In the genomic region with DNA sequence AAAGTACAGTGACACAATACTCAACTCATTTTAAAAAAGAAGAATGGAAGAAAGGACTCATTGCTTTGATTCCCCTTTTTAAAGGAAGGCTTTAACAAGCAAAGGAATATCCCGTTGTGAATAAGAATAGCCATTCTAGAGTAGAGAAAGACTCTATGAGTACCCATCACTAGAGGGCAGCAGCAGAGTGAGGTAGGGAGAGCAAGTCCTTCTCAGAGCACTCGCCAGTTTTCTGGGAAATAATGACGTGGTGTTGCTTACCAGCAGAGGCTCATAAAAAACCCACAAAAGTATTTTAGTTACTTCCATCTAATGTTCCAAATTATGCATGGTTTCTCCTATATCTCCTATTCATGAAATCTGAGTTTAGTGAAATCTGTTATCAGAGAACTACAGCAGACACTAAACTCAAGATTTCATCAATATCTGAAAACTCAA, we compare ENCODE assay signal across 1 cellular context.
TF ChIP-seq lines count a peak whose summit lies in the region.

No MANE protein-coding gene starts in this region.

TF ChIP-seq in K562, 482 proteins besides CTCF, POLR2A, EP300 and RAD21 (continued from another document):
- TF ChIP-seq HCFC1 (IDR thresholded peaks at IDR 0.05; ENCODE audit: low read depth, low read length) (no peak), ZNF239 (CRISPR knock-in tag; IDR thresholded peaks at IDR 0.05) (peak; percentile 85), PYGO2 (tag; IDR thresholded peaks at IDR 0.05) (no peak; the same call in 1 of the 2 replicates), FOXK2 (conservative IDR thresholded peaks at IDR 0.05 in 1 of 2, IDR thresholded peaks at IDR 0.05 in 1 of 2; ENCODE audit: low read depth in 2 of 2) (peak in 1 of 2 experiments; percentile 41; a peak in 2 of 4 replicates), MAZ (CRISPR knock-in tag; conservative IDR thresholded peaks at IDR 0.05 in 1 of 2, IDR thresholded peaks at IDR 0.05 in 1 of 2) (peak in 1 of 2 experiments; percentile 42; a peak in 1 of 4 replicates), CXXC5 (CRISPR knock-in tag; IDR thresholded peaks at IDR 0.05) (peak; percentile 45; the same call in 1 of the 2 replicates), GATAD2A (IDR thresholded peaks at IDR 0.05) (no peak), L3MBTL2 (IDR thresholded peaks at IDR 0.05) (no peak), CC2D1A (IDR thresholded peaks at IDR 0.05) (0 out of 2 replicates have a peak, but pooled peaks have one; percentile 43), STAG1 (CRISPR knock-in tag; IDR thresholded peaks at IDR 0.05; ENCODE audit: borderline replicate concordance) (no peak; the same call in 1 of the 2 replicates), TCF3 (CRISPR knock-in tag; IDR thresholded peaks at IDR 0.05) (peak; percentile 15; the same call in 1 of the 2 replicates), STAT5A (IDR thresholded peaks at IDR 0.05; ENCODE audit: borderline replicate concordance, low read length) (peak; percentile 85), ZNF197 (CRISPR knock-in tag; IDR thresholded peaks at IDR 0.05; ENCODE audit: low read depth) (peak; percentile 56; the same call in 1 of the 2 replicates), TEAD4 (IDR thresholded peaks at IDR 0.05; ENCODE audit: low read length) (peak; percentile 6; the same call in 1 of the 2 replicates), TEAD4 (CRISPR knock-in tag; IDR thresholded peaks at IDR 0.05; ENCODE audit: borderline replicate concordance) (no peak), NUFIP1 (IDR thresholded peaks at IDR 0.05; ENCODE audit: partially characterized antibody) (no peak), ATF1 (CRISPR knock-in tag; IDR thresholded peaks at IDR 0.05) (no peak), ATF1 (tag; IDR thresholded peaks at IDR 0.05) (peak; percentile 83), SMAD4 (CRISPR knock-in tag; conservative IDR thresholded peaks at IDR 0.05) (0 out of 2 replicates have a peak, but pooled peaks have one; percentile 41), ZNF24 (IDR thresholded peaks at IDR 0.05) (0 out of 2 replicates have a peak, but pooled peaks have one; percentile 9), HNRNPL (IDR thresholded peaks at IDR 0.05; ENCODE audit: low read depth, low read length) (no peak), NCOA2 (IDR thresholded peaks at IDR 0.05; ENCODE audit: partially characterized antibody in 2 of 2) (no peak), PHF8 (IDR thresholded peaks at IDR 0.05; ENCODE audit: borderline replicate concordance, low read length) (no peak), ARID2 (IDR thresholded peaks at IDR 0.05) (peak; percentile 61; the same call in 1 of the 2 replicates), CHCHD3 (CRISPR knock-in tag; IDR thresholded peaks at IDR 0.05) (no peak), HDAC1 (IDR thresholded peaks at IDR 0.05) (no peak), CREBBP (IDR thresholded peaks at IDR 0.05; ENCODE audit: low read depth, low read length) (no peak), SOX6 (IDR thresholded peaks at IDR 0.05) (0 out of 2 replicates have a peak, but pooled peaks have one; percentile 22), ZNF444 (CRISPR knock-in tag; IDR thresholded peaks at IDR 0.05) (no peak), BRD9 (IDR thresholded peaks at IDR 0.05; ENCODE audit: low read depth, partially characterized antibody) (peak; percentile 48), ZNF785 (CRISPR knock-in tag; IDR thresholded peaks at IDR 0.05) (no peak), ESRRA (IDR thresholded peaks at IDR 0.05; ENCODE audit: borderline replicate concordance, low read depth) (peak; percentile 12; the same call in 1 of the 2 replicates), HMGN3 (IDR thresholded peaks at IDR 0.05; ENCODE audit: borderline replicate concordance, extremely low read depth, insufficient read length, low read depth, low read length) (no peak), ATF7 (IDR thresholded peaks at IDR 0.05) (peak; percentile 93), NR2C1 (IDR thresholded peaks at IDR 0.05) (no peak), NR2C1 (tag; IDR thresholded peaks at IDR 0.05) (no peak), EP400 (IDR thresholded peaks at IDR 0.05) (peak; percentile 22), CREM (IDR thresholded peaks at IDR 0.05; ENCODE audit: low read depth) (peak; percentile 82), ZNF589 (CRISPR knock-in tag; IDR thresholded peaks at IDR 0.05; ENCODE audit: low read depth) (peak; percentile 47; the same call in 1 of the 2 replicates), TBL1XR1 (IDR thresholded peaks at IDR 0.05; ENCODE audit: low read length in 2 of 2) (peak in 1 of 2 experiments; percentile 42; a peak in 1 of 4 replicates), RBM14 (IDR thresholded peaks at IDR 0.05; ENCODE audit: borderline replicate concordance, insufficient read depth, low read depth, low read length) (no peak)
- TF ChIP-seq, protein P1, sequence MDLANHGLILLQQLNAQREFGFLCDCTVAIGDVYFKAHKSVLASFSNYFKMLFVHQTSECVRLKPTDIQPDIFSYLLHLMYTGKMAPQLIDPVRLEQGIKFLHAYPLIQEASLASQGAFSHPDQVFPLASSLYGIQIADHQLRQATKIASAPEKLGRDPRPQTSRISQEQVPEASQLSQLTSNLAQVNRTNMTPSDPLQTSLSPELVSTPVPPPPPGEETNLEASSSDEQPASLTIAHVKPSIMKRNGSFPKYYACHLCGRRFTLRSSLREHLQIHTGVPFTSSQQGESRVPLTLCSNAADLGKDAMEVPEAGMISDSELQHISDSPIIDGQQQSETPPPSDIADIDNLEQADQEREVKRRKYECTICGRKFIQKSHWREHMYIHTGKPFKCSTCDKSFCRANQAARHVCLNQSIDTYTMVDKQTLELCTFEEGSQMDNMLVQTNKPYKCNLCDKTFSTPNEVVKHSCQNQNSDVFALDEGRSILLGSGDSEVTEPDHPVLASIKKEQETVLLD (IDR thresholded peaks at IDR 0.05): no peak
- TF ChIP-seq, protein P2, sequence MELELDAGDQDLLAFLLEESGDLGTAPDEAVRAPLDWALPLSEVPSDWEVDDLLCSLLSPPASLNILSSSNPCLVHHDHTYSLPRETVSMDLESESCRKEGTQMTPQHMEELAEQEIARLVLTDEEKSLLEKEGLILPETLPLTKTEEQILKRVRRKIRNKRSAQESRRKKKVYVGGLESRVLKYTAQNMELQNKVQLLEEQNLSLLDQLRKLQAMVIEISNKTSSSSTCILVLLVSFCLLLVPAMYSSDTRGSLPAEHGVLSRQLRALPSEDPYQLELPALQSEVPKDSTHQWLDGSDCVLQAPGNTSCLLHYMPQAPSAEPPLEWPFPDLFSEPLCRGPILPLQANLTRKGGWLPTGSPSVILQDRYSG (tag; conservative IDR thresholded peaks at IDR 0.05; ENCODE audit: low read depth): peak; percentile 55; the same call in 1 of the 2 replicates
- TF ChIP-seq, protein P3, sequence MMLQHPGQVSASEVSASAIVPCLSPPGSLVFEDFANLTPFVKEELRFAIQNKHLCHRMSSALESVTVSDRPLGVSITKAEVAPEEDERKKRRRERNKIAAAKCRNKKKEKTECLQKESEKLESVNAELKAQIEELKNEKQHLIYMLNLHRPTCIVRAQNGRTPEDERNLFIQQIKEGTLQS (IDR thresholded peaks at IDR 0.05): peak; percentile 11; the same call in 1 of the 2 replicates
- TF ChIP-seq, protein P3 (CRISPR knock-in tag; conservative IDR thresholded peaks at IDR 0.05): no peak
- TF ChIP-seq, protein P4, sequence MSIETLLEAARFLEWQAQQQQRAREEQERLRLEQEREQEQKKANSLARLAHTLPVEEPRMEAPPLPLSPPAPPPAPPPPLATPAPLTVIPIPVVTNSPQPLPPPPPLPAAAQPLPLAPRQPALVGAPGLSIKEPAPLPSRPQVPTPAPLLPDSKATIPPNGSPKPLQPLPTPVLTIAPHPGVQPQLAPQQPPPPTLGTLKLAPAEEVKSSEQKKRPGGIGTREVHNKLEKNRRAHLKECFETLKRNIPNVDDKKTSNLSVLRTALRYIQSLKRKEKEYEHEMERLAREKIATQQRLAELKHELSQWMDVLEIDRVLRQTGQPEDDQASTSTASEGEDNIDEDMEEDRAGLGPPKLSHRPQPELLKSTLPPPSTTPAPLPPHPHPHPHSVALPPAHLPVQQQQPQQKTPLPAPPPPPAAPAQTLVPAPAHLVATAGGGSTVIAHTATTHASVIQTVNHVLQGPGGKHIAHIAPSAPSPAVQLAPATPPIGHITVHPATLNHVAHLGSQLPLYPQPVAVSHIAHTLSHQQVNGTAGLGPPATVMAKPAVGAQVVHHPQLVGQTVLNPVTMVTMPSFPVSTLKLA (conservative IDR thresholded peaks at IDR 0.05): peak in 1 of 2 experiments; percentile 35; a peak in 1 of 4 replicates
- TF ChIP-seq, protein P5, sequence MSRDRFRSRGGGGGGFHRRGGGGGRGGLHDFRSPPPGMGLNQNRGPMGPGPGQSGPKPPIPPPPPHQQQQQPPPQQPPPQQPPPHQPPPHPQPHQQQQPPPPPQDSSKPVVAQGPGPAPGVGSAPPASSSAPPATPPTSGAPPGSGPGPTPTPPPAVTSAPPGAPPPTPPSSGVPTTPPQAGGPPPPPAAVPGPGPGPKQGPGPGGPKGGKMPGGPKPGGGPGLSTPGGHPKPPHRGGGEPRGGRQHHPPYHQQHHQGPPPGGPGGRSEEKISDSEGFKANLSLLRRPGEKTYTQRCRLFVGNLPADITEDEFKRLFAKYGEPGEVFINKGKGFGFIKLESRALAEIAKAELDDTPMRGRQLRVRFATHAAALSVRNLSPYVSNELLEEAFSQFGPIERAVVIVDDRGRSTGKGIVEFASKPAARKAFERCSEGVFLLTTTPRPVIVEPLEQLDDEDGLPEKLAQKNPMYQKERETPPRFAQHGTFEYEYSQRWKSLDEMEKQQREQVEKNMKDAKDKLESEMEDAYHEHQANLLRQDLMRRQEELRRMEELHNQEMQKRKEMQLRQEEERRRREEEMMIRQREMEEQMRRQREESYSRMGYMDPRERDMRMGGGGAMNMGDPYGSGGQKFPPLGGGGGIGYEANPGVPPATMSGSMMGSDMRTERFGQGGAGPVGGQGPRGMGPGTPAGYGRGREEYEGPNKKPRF (IDR thresholded peaks at IDR 0.05; ENCODE audit: low read depth, low read length): no peak
- TF ChIP-seq, protein P6, sequence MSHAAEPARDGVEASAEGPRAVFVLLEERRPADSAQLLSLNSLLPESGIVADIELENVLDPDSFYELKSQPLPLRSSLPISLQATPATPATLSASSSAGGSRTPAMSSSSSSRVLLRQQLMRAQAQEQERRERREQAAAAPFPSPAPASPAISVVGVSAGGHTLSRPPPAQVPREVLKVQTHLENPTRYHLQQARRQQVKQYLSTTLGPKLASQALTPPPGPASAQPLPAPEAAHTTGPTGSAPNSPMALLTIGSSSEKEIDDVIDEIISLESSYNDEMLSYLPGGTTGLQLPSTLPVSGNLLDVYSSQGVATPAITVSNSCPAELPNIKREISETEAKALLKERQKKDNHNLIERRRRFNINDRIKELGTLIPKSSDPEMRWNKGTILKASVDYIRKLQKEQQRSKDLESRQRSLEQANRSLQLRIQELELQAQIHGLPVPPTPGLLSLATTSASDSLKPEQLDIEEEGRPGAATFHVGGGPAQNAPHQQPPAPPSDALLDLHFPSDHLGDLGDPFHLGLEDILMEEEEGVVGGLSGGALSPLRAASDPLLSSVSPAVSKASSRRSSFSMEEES (CRISPR knock-in tag; IDR thresholded peaks at IDR 0.05): no peak
- TF ChIP-seq, protein P7, sequence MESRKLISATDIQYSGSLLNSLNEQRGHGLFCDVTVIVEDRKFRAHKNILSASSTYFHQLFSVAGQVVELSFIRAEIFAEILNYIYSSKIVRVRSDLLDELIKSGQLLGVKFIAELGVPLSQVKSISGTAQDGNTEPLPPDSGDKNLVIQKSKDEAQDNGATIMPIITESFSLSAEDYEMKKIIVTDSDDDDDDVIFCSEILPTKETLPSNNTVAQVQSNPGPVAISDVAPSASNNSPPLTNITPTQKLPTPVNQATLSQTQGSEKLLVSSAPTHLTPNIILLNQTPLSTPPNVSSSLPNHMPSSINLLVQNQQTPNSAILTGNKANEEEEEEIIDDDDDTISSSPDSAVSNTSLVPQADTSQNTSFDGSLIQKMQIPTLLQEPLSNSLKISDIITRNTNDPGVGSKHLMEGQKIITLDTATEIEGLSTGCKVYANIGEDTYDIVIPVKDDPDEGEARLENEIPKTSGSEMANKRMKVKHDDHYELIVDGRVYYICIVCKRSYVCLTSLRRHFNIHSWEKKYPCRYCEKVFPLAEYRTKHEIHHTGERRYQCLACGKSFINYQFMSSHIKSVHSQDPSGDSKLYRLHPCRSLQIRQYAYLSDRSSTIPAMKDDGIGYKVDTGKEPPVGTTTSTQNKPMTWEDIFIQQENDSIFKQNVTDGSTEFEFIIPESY (CRISPR knock-in tag; IDR thresholded peaks at IDR 0.05): no peak
- TF ChIP-seq, protein P8, sequence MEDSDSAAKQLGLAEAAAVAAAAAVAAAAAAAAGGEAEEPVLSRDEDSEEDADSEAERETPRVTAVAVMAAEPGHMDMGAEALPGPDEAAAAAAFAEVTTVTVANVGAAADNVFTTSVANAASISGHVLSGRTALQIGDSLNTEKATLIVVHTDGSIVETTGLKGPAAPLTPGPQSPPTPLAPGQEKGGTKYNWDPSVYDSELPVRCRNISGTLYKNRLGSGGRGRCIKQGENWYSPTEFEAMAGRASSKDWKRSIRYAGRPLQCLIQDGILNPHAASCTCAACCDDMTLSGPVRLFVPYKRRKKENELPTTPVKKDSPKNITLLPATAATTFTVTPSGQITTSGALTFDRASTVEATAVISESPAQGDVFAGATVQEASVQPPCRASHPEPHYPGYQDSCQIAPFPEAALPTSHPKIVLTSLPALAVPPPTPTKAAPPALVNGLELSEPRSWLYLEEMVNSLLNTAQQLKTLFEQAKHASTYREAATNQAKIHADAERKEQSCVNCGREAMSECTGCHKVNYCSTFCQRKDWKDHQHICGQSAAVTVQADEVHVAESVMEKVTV (CRISPR knock-in tag; IDR thresholded peaks at IDR 0.05): peak; percentile 87
- TF ChIP-seq, protein P9, sequence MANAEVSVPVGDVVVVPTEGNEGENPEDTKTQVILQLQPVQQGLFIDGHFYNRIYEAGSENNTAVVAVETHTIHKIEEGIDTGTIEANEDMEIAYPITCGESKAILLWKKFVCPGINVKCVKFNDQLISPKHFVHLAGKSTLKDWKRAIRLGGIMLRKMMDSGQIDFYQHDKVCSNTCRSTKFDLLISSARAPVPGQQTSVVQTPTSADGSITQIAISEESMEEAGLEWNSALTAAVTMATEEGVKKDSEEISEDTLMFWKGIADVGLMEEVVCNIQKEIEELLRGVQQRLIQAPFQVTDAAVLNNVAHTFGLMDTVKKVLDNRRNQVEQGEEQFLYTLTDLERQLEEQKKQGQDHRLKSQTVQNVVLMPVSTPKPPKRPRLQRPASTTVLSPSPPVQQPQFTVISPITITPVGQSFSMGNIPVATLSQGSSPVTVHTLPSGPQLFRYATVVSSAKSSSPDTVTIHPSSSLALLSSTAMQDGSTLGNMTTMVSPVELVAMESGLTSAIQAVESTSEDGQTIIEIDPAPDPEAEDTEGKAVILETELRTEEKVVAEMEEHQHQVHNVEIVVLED (CRISPR knock-in tag; IDR thresholded peaks at IDR 0.05): no peak
- TF ChIP-seq, protein P10, sequence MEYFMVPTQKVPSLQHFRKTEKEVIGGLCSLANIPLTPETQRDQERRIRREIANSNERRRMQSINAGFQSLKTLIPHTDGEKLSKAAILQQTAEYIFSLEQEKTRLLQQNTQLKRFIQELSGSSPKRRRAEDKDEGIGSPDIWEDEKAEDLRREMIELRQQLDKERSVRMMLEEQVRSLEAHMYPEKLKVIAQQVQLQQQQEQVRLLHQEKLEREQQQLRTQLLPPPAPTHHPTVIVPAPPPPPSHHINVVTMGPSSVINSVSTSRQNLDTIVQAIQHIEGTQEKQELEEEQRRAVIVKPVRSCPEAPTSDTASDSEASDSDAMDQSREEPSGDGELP (CRISPR knock-in tag; IDR thresholded peaks at IDR 0.05; ENCODE audit: borderline replicate concordance): no peak
